ENCODE assay signal across 3 cellular contexts in the genomic region with DNA sequence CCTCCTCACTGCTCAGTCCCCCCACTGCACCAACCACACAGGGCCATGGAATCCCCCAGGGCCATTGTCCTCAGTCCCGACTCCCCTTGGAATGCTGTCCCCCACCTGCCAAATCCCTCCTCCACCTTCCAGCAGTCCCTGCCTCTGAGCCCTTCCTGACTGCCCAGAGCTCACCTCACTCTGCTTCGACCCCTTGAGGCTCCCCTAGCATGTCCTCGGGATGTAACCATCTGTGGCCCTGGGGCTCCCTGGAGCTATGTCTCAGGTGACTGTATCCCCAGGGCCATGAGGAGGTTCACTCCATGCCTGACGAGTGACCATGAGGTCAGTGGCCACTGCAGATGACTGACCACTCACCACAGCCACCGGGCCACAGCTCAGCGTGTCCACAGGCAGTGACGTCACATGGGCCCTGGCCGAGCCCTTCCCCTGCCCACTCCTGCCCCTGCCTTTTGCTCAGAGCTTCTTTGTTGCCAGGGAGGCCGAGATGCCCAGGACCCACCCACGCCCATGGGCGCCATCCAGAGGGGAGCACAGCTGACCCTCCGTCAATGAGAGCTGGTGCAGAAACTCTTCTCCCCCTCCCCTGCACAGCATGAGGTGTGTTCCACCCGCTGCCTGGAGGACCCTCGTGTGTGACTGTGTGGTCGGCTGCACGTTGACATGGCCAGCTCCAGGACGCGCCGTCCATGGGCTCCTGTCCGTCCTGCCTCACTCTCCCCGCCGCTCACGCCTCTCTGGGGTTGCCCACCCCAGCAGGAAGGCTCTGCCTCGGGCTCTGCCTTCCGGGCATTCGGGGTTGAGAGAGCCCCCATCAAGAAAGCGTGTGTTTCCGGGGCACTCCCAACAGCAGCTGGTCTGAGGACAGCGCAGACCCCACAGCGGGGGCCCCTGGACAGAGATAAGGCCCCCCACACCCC.
TF ChIP-seq lines count a peak whose summit lies in the region.

No MANE protein-coding gene starts in this region.

TF ChIP-seq in A549, 52 proteins besides CTCF, POLR2A, EP300 and RAD21:
- TF ChIP-seq MAZ (IDR thresholded peaks at IDR 0.05; ENCODE audit: borderline replicate concordance, low read depth, low read length) (no peak), CBX2 (IDR thresholded peaks at IDR 0.05; ENCODE audit: borderline replicate concordance, low read depth) (no peak)
- TF ChIP-seq, protein P1, sequence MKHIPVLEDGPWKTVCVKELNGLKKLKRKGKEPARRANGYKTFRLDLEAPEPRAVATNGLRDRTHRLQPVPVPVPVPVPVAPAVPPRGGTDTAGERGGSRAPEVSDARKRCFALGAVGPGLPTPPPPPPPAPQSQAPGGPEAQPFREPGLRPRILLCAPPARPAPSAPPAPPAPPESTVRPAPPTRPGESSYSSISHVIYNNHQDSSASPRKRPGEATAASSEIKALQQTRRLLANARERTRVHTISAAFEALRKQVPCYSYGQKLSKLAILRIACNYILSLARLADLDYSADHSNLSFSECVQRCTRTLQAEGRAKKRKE (CRISPR knock-in tag; IDR thresholded peaks at IDR 0.05; ENCODE audit: low read depth), result no peak

TF ChIP-seq in HepG2, 621 proteins besides CTCF, POLR2A, EP300 and RAD21 (continues in another document):
- TF ChIP-seq KDM5B (CRISPR knock-in tag; IDR thresholded peaks at IDR 0.05; ENCODE audit: borderline replicate concordance) (no peak), ZNF17 (CRISPR knock-in tag; IDR thresholded peaks at IDR 0.05) (no peak), ZNF547 (CRISPR knock-in tag; IDR thresholded peaks at IDR 0.05) (peak; percentile 15; the same call in 1 of the 2 replicates), ZBTB1 (CRISPR knock-in tag; IDR thresholded peaks at IDR 0.05; ENCODE audit: borderline replicate concordance) (no peak), SOX5 (CRISPR knock-in tag; IDR thresholded peaks at IDR 0.05; ENCODE audit: borderline replicate concordance) (no peak), ZNF780A (CRISPR knock-in tag; IDR thresholded peaks at IDR 0.05) (0 out of 2 replicates have a peak, but pooled peaks have one; percentile 32), ZNF619 (CRISPR knock-in tag; IDR thresholded peaks at IDR 0.05) (no peak), SMAD1 (CRISPR knock-in tag; IDR thresholded peaks at IDR 0.05; ENCODE audit: borderline replicate concordance, low read depth) (0 out of 2 replicates have a peak, but pooled peaks have one; percentile 16), ZNF496 (CRISPR knock-in tag; IDR thresholded peaks at IDR 0.05; ENCODE audit: insufficient replicate concordance) (no peak), TOE1 (CRISPR knock-in tag; IDR thresholded peaks at IDR 0.05) (no peak), CHCHD3 (CRISPR knock-in tag; IDR thresholded peaks at IDR 0.05) (peak; percentile 38; the same call in 1 of the 2 replicates), CAMTA2 (CRISPR knock-in tag; IDR thresholded peaks at IDR 0.05; ENCODE audit: borderline replicate concordance) (peak; percentile 62; the same call in 1 of the 2 replicates), CENPT (CRISPR knock-in tag; IDR thresholded peaks at IDR 0.05; ENCODE audit: low read depth) (no peak), SMAD9 (CRISPR knock-in tag; IDR thresholded peaks at IDR 0.05) (no peak), ZNF709 (CRISPR knock-in tag; IDR thresholded peaks at IDR 0.05) (no peak), ZNF672 (CRISPR knock-in tag; IDR thresholded peaks at IDR 0.05) (peak; percentile 39; the same call in 1 of the 2 replicates)
- TF ChIP-seq, protein P2, sequence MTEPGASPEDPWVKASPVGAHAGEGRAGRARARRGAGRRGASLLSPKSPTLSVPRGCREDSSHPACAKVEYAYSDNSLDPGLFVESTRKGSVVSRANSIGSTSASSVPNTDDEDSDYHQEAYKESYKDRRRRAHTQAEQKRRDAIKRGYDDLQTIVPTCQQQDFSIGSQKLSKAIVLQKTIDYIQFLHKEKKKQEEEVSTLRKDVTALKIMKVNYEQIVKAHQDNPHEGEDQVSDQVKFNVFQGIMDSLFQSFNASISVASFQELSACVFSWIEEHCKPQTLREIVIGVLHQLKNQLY (CRISPR knock-in tag; IDR thresholded peaks at IDR 0.05), result 0 out of 2 replicates have a peak, but pooled peaks have one; percentile 36
- TF ChIP-seq, protein P3, sequence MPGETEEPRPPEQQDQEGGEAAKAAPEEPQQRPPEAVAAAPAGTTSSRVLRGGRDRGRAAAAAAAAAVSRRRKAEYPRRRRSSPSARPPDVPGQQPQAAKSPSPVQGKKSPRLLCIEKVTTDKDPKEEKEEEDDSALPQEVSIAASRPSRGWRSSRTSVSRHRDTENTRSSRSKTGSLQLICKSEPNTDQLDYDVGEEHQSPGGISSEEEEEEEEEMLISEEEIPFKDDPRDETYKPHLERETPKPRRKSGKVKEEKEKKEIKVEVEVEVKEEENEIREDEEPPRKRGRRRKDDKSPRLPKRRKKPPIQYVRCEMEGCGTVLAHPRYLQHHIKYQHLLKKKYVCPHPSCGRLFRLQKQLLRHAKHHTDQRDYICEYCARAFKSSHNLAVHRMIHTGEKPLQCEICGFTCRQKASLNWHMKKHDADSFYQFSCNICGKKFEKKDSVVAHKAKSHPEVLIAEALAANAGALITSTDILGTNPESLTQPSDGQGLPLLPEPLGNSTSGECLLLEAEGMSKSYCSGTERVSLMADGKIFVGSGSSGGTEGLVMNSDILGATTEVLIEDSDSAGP (CRISPR knock-in tag; IDR thresholded peaks at IDR 0.05; ENCODE audit: borderline replicate concordance), result peak; percentile 40; the same call in 1 of the 2 replicates
- TF ChIP-seq, protein P4, sequence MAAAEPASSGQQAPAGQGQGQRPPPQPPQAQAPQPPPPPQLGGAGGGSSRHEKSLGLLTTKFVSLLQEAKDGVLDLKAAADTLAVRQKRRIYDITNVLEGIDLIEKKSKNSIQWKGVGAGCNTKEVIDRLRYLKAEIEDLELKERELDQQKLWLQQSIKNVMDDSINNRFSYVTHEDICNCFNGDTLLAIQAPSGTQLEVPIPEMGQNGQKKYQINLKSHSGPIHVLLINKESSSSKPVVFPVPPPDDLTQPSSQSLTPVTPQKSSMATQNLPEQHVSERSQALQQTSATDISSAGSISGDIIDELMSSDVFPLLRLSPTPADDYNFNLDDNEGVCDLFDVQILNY (CRISPR knock-in tag; conservative IDR thresholded peaks at IDR 0.05), result no peak
- TF ChIP-seq, protein P5, sequence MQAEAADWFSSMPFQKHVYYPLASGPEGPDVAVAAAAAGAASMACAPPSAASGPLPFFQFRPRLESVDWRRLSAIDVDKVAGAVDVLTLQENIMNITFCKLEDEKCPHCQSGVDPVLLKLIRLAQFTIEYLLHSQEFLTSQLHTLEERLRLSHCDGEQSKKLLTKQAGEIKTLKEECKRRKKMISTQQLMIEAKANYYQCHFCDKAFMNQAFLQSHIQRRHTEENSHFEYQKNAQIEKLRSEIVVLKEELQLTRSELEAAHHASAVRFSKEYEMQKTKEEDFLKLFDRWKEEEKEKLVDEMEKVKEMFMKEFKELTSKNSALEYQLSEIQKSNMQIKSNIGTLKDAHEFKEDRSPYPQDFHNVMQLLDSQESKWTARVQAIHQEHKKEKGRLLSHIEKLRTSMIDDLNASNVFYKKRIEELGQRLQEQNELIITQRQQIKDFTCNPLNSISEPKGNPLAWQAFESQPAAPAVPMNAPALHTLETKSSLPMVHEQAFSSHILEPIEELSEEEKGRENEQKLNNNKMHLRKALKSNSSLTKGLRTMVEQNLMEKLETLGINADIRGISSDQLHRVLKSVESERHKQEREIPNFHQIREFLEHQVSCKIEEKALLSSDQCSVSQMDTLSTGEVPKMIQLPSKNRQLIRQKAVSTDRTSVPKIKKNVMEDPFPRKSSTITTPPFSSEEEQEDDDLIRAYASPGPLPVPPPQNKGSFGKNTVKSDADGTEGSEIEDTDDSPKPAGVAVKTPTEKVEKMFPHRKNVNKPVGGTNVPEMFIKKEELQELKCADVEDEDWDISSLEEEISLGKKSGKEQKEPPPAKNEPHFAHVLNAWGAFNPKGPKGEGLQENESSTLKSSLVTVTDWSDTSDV (CRISPR knock-in tag; IDR thresholded peaks at IDR 0.05), result peak; percentile 38; the same call in 1 of the 2 replicates

TF ChIP-seq in WTC11, 78 proteins besides CTCF, POLR2A, EP300 and RAD21:
- TF ChIP-seq ZNF219 (CRISPR knock-in tag; IDR thresholded peaks at IDR 0.05; ENCODE audit: borderline replicate concordance) (no peak), IRF2 (CRISPR knock-in tag; IDR thresholded peaks at IDR 0.05; ENCODE audit: borderline replicate concordance, low read depth) (no peak), ESRRA (CRISPR knock-in tag; IDR thresholded peaks at IDR 0.05; ENCODE audit: borderline replicate concordance) (no peak), GRHL2 (CRISPR knock-in tag; IDR thresholded peaks at IDR 0.05; ENCODE audit: insufficient replicate concordance, severe bottlenecking) (no peak), SOX15 (CRISPR knock-in tag; IDR thresholded peaks at IDR 0.05) (no peak), NR3C1 (CRISPR knock-in tag; conservative IDR thresholded peaks at IDR 0.05; ENCODE audit: low read depth) (no peak), NFATC4 (CRISPR knock-in tag; IDR thresholded peaks at IDR 0.05) (no peak), EMX1 (CRISPR knock-in tag; IDR thresholded peaks at IDR 0.05) (no peak), ZNF232 (CRISPR knock-in tag; IDR thresholded peaks at IDR 0.05) (no peak), PRRX2 (CRISPR knock-in tag; IDR thresholded peaks at IDR 0.05) (no peak), ZNF671 (CRISPR knock-in tag; IDR thresholded peaks at IDR 0.05) (no peak), JUN (CRISPR knock-in tag; IDR thresholded peaks at IDR 0.05) (no peak), TP53 (CRISPR knock-in tag; IDR thresholded peaks at IDR 0.05) (no peak)
- TF ChIP-seq, protein P6, sequence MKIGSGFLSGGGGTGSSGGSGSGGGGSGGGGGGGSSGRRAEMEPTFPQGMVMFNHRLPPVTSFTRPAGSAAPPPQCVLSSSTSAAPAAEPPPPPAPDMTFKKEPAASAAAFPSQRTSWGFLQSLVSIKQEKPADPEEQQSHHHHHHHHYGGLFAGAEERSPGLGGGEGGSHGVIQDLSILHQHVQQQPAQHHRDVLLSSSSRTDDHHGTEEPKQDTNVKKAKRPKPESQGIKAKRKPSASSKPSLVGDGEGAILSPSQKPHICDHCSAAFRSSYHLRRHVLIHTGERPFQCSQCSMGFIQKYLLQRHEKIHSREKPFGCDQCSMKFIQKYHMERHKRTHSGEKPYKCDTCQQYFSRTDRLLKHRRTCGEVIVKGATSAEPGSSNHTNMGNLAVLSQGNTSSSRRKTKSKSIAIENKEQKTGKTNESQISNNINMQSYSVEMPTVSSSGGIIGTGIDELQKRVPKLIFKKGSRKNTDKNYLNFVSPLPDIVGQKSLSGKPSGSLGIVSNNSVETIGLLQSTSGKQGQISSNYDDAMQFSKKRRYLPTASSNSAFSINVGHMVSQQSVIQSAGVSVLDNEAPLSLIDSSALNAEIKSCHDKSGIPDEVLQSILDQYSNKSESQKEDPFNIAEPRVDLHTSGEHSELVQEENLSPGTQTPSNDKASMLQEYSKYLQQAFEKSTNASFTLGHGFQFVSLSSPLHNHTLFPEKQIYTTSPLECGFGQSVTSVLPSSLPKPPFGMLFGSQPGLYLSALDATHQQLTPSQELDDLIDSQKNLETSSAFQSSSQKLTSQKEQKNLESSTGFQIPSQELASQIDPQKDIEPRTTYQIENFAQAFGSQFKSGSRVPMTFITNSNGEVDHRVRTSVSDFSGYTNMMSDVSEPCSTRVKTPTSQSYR (CRISPR knock-in tag; IDR thresholded peaks at IDR 0.05), result no peak
- TF ChIP-seq, protein P7, sequence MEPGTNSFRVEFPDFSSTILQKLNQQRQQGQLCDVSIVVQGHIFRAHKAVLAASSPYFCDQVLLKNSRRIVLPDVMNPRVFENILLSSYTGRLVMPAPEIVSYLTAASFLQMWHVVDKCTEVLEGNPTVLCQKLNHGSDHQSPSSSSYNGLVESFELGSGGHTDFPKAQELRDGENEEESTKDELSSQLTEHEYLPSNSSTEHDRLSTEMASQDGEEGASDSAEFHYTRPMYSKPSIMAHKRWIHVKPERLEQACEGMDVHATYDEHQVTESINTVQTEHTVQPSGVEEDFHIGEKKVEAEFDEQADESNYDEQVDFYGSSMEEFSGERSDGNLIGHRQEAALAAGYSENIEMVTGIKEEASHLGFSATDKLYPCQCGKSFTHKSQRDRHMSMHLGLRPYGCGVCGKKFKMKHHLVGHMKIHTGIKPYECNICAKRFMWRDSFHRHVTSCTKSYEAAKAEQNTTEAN (CRISPR knock-in tag; IDR thresholded peaks at IDR 0.05), result no peak
- TF ChIP-seq, protein P8, sequence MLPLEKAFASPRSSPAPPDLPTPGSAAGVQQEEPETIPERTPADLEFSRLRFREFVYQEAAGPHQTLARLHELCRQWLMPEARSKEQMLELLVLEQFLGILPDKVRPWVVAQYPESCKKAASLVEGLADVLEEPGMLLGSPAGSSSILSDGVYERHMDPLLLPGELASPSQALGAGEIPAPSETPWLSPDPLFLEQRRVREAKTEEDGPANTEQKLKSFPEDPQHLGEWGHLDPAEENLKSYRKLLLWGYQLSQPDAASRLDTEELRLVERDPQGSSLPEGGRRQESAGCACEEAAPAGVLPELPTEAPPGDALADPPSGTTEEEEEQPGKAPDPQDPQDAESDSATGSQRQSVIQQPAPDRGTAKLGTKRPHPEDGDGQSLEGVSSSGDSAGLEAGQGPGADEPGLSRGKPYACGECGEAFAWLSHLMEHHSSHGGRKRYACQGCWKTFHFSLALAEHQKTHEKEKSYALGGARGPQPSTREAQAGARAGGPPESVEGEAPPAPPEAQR (CRISPR knock-in tag; IDR thresholded peaks at IDR 0.05), result no peak
- TF ChIP-seq, protein P9, sequence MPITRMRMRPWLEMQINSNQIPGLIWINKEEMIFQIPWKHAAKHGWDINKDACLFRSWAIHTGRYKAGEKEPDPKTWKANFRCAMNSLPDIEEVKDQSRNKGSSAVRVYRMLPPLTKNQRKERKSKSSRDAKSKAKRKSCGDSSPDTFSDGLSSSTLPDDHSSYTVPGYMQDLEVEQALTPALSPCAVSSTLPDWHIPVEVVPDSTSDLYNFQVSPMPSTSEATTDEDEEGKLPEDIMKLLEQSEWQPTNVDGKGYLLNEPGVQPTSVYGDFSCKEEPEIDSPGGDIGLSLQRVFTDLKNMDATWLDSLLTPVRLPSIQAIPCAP (CRISPR knock-in tag; IDR thresholded peaks at IDR 0.05), result no peak
